18 cellular contexts compared by ENCODE assay signal in the genomic region with DNA sequence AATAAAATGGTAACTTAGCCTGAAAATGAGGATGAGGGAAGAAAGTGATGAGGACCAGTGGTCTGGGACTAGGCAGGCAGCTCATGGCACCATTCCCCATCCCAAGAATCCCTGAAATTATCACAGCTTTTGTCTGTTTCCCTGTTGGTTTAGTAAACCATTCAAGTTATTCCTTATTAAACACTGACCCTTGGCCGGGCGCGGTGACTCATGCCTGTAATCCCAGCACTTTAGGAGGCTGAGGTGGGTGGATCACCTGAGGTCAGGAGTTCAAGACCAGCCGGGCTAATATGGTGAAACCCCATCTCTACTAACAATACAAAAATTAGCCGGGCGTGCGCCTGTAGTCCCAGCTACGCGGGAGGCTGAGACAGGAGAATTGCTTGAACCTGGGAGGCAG. TPM values are rescaled to one million over a fixed set of nuclear protein-coding genes. Genes with fewer than 3 reads are reported as not detected.
"Had no signal": no experiment of that assay in that cellular context is flagged by ENCODE, and none has a peak within 500 bp of the region (broad histone marks: within the 10 kb centered on the region; RNA-seq: fewer than 3 reads in every experiment).

No MANE protein-coding gene starts in this region.

RNA-seq across cellular contexts. Expression of gene MYOC, which starts 3.7 kb away (rescaled TPM):
- total RNA-seq: activated B cell treated with CpG ODN at 0.5 μM for 24 hours; activated CD4-positive, alpha-beta T cell treated with anti-CD3 and anti-CD28 coated beads for 36 hours; activated T-helper 2 cell treated with anti-CD3 and anti-CD28 coated beads, Interferon-gamma antibody, Interleukin-2, Interleukin-4, amounts not matched to agents 10 μg/mL and 5 μg/mL and 100 μg/mL, durations not matched to agents 14 hours and 24 hours and 36 hours; astrocyte; endodermal cell; hepatocyte; kidney epithelial cell; naive thymus-derived CD4-positive, alpha-beta T cell; osteocyte; progenitor cell of endocrine pancreas; T-helper 17 cell had no signal
- polyA plus RNA-seq: hepatocyte; immature natural killer cell; naive thymus-derived CD4-positive, alpha-beta T cell had no signal

RNA-seq across cellular contexts. Expression of gene MYOCOS, which starts 34.2 kb away (rescaled TPM):
- total RNA-seq: activated CD4-positive, alpha-beta T cell treated with anti-CD3 and anti-CD28 coated beads for 36 hours; adrenal gland; astrocyte; endodermal cell; fibroblast of lung; glomerular endothelial cell; hepatocyte; kidney epithelial cell; left lung; osteocyte; progenitor cell of endocrine pancreas; right cardiac atrium; ureter had no signal
- polyA plus RNA-seq: adrenal gland, fibroblast of lung, hepatocyte, immature natural killer cell had no signal
